13 cellular contexts compared by ENCODE assay signal in genomic region chr22:38736257-38736570, GRCh38. TPM values are rescaled to one million over a fixed set of nuclear protein-coding genes. Genes with fewer than 3 reads are reported as not detected.
A peak's percentile ranks its signal among the peaks of the same experiment; 100 is the strongest.
DNase-seq lines count a peak whose midpoint lies in the region; ATAC-seq and TF ChIP-seq lines count a peak whose summit lies in the region.
"Had no signal": no experiment of that assay in that cellular context is flagged by ENCODE, and none has a peak within 500 bp of the region (broad histone marks: within the 10 kb centered on the region; RNA-seq: fewer than 3 reads in every experiment).

No MANE protein-coding gene starts in this region.

- peaks cover 5 to 64% (median 22%) of the 10 kb centered on the region in 4 donors for H3K4me1 Mint-ChIP-seq in CD4-positive, CD25-positive, alpha-beta regulatory T cell
- peaks cover 14 to 25% (median 19%) of the 10 kb centered on the region in 3 donors for H3K4me1 Mint-ChIP-seq in IgD-negative memory B cell

- no peaks in the 10 kb centered on the region for H3K9me3 ChIP-seq in CD4-positive, CD25-positive, alpha-beta regulatory T cell (ENCODE audit: control insufficient read depth in 2 of 2, low read length in 2 of 2)
- no peaks in the 10 kb centered on the region for H3K9me3 ChIP-seq in lower lobe of right lung
- H3K9me3 ChIP-seq: colonic mucosa had no signal

- peak overlapping the region in 2 of 3 donors; percentile 63 to 80 for H3K27ac Mint-ChIP-seq in CD4-positive, CD25-positive, alpha-beta regulatory T cell
- peak overlapping the region in 2 of 3 donors; percentile 71 to 99 for H3K27ac Mint-ChIP-seq in IgD-negative memory B cell

- DNase-seq in CD4-positive, CD25-positive, alpha-beta regulatory T cell, result no peak
- DNase-seq in lower lobe of right lung, result no peak
- DNase-seq in RKO (ENCODE audit: low spot score), result no peak
- DNase-seq in NCI-H446 treated with DMSO at 0.1 percent for 48 hours (lab: John Stamatoyannopoulos, UW), result no peak
- DNase-seq: activated gamma-delta T cell, colonic mucosa, islet precursor cell, NCI-H1105, NCI-H524 treated with DMSO at 0.1 percent for 48 hours, small intestine had no signal

- intact Hi-C loops in lower lobe of right lung (cut with DNase I), result no loop called here

- peaks cover 25% of the 10 kb centered on the region for H3K4me1 ChIP-seq in CD4-positive, CD25-positive, alpha-beta regulatory T cell (ENCODE audit: control insufficient read depth, insufficient read depth, low read length, poor library complexity, severe bottlenecking)
- H3K4me1 ChIP-seq in lower lobe of right lung, result peaks cover 31% of the 10 kb centered on the region
- H3K4me1 ChIP-seq: colonic mucosa had no signal

- no peaks in the 10 kb centered on the region for H3K27me3 Mint-ChIP-seq in CD4-positive, CD25-positive, alpha-beta regulatory T cell
- no peaks in the 10 kb centered on the region for H3K27me3 Mint-ChIP-seq in IgD-negative memory B cell

- peaks cover 79% of the 10 kb centered on the region for H3K36me3 ChIP-seq in CD4-positive, CD25-positive, alpha-beta regulatory T cell (ENCODE audit: control insufficient read depth, insufficient read depth, low read length)
- peaks cover 100% of the 10 kb centered on the region for H3K36me3 ChIP-seq in lower lobe of right lung

- no peaks in the 10 kb centered on the region for H3K9me3 Mint-ChIP-seq in CD4-positive, CD25-positive, alpha-beta regulatory T cell
- H3K9me3 Mint-ChIP-seq in IgD-negative memory B cell, result peaks cover 0 to 1% (median 0%) of the 10 kb centered on the region in 3 donors

- peak overlapping the region; percentile 47 for H3K27ac ChIP-seq in CD4-positive, CD25-positive, alpha-beta regulatory T cell (ENCODE audit: insufficient read depth, low read length, poor library complexity, severe bottlenecking)
- peak overlapping the region; percentile 6 for H3K27ac ChIP-seq in lower lobe of right lung
- H3K27ac ChIP-seq: colonic mucosa had no signal

- no peaks in the 10 kb centered on the region for H3K27me3 ChIP-seq in CD4-positive, CD25-positive, alpha-beta regulatory T cell (ENCODE audit: control insufficient read depth, insufficient read depth, low read length)
- H3K27me3 ChIP-seq in lower lobe of right lung (ENCODE audit: low read depth), result no peaks in the 10 kb centered on the region
- H3K27me3 ChIP-seq: colonic mucosa had no signal

- H3K4me3 Mint-ChIP-seq in CD4-positive, CD25-positive, alpha-beta regulatory T cell, result peak overlapping the region in 2 of 4 donors; percentile 31 to 58
- no peak overlapping the region for H3K4me3 Mint-ChIP-seq in IgD-negative memory B cell

- no peak for TF ChIP-seq CTCF in lower lobe of right lung (IDR thresholded peaks at IDR 0.05)

- peaks cover 23% of the 10 kb centered on the region for H3K36me3 Mint-ChIP-seq in CD4-positive, CD25-positive, alpha-beta regulatory T cell
- H3K36me3 Mint-ChIP-seq in IgD-negative memory B cell, result no peaks in the 10 kb centered on the region

- H3K4me3 ChIP-seq in CD4-positive, CD25-positive, alpha-beta regulatory T cell (ENCODE audit: low read depth, low read length), result no peak overlapping the region
- no peak overlapping the region for H3K4me3 ChIP-seq in lower lobe of right lung
- H3K4me3 ChIP-seq: colonic mucosa had no signal

- ATAC-seq in CD4-positive, CD25-positive, alpha-beta regulatory T cell (ENCODE audit: low read depth in 2 of 2), result no peak
- no peak for ATAC-seq in lower lobe of right lung
- no peak for ATAC-seq in HG03045 (IDR thresholded peaks at IDR 0.05; ENCODE audit: unreplicated experiment)
- ATAC-seq: Right ventricle myocardium inferior had no signal

RNA-seq across cellular contexts. Expression of gene SUN2, which starts 19.6 kb away (rescaled TPM):
- total RNA-seq in CD4-positive, CD25-positive, alpha-beta regulatory T cell, result 454 TPM
- polyA plus RNA-seq in CD4-positive, CD25-positive, alpha-beta regulatory T cell, result 100 to 1,000 TPM; 260 to 381 (median 298) TPM
- 206 TPM for polyA plus RNA-seq in IgD-negative memory B cell
- 209 TPM for total RNA-seq in lower lobe of right lung

RNA-seq across cellular contexts. Expression of gene GTPBP1, which starts 30.5 kb away (rescaled TPM):
- 285 TPM for total RNA-seq in CD4-positive, CD25-positive, alpha-beta regulatory T cell
- 10 to 100 TPM; 25.4 to 29.7 (median 25.7) TPM for polyA plus RNA-seq in CD4-positive, CD25-positive, alpha-beta regulatory T cell
- polyA plus RNA-seq in IgD-negative memory B cell, result 46.7 TPM
- total RNA-seq in lower lobe of right lung, result 66.7 TPM

RNA-seq across cellular contexts. Expression of gene JOSD1, which starts 35.5 kb away (rescaled TPM):
- total RNA-seq in CD4-positive, CD25-positive, alpha-beta regulatory T cell, result 205 TPM
- 10 to 100 TPM in 2 of 4 donors, 1 to 10 TPM in 2; 8.7 to 12.5 (median 10.2) TPM for polyA plus RNA-seq in CD4-positive, CD25-positive, alpha-beta regulatory T cell
- 5.4 TPM for polyA plus RNA-seq in IgD-negative memory B cell
- 44.7 TPM for total RNA-seq in lower lobe of right lung

RNA-seq across cellular contexts. Expression of gene TOMM22, which starts 54.5 kb away (rescaled TPM):
- total RNA-seq in CD4-positive, CD25-positive, alpha-beta regulatory T cell, result 58.4 TPM
- polyA plus RNA-seq in CD4-positive, CD25-positive, alpha-beta regulatory T cell, result 10 to 100 TPM; 61.6 to 72.7 (median 65.7) TPM
- 67.0 TPM for polyA plus RNA-seq in IgD-negative memory B cell
- 42.2 TPM for total RNA-seq in lower lobe of right lung

RNA-seq across cellular contexts. Expression of gene DNAL4, which starts 57.7 kb away (rescaled TPM):
- 6.3 TPM for total RNA-seq in CD4-positive, CD25-positive, alpha-beta regulatory T cell
- 10 to 100 TPM in 2 of 4 donors, 1 to 10 TPM in 2; 9.3 to 10.9 (median 10.0) TPM for polyA plus RNA-seq in CD4-positive, CD25-positive, alpha-beta regulatory T cell
- polyA plus RNA-seq in IgD-negative memory B cell, result 9.0 TPM
- 21.3 TPM for total RNA-seq in lower lobe of right lung
